8 cellular contexts compared by ENCODE assay signal in the genomic region with DNA sequence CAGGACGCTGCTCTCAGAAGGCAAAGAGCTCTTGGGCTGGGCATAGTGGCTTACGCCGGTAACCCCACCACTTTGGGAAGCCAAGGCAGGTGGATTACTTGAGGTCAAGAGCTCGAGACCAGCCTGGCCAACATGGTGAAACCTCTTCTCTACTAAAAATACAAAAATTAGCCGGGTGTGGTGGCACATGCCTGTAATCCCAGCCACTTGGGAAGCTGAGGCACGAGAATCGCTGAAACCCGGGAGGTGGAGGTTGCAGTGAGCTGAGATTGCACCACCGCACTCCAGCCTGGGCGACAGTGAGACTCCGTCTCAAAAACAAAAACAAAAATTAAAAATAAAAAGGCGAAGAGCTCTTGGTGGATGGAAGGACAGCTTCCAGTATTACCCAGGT. TPM values are rescaled to one million over a fixed set of nuclear protein-coding genes. Genes with fewer than 3 reads are reported as not detected.
DNase-seq lines count a peak whose midpoint lies in the region; ATAC-seq and TF ChIP-seq lines count a peak whose summit lies in the region.
"Not testable (repeated sequence)": the region's sequence is repeated elsewhere in the genome, so short reads cannot be mapped to it uniquely, and the experiment has no call there.

No MANE protein-coding gene starts in this region.

- not testable (repeated sequence) for H3K36me3 Mint-ChIP-seq in activated CD8-positive, alpha-beta T cell treated with anti-CD3 and anti-CD28 coated beads, Interleukin-2, amount 10 ng/mL, durations not matched to agents 7 days and 5 days (ENCODE audit: low read depth)

- TF ChIP-seq CTCF in GM06990 (IDR thresholded peaks at IDR 0.05; ENCODE audit: insufficient read depth, low read length, poor library complexity, severe bottlenecking); mammary epithelial cell (conservative IDR thresholded peaks at IDR 0.05 in 1 of 2, IDR thresholded peaks at IDR 0.05 in 1 of 2; ENCODE audit: extremely low read depth in 1 of 2, insufficient read depth in 1 of 2, low read depth in 1 of 2, low read length in 2 of 2); gastroesophageal sphincter (IDR thresholded peaks at IDR 0.05); upper lobe of right lung (IDR thresholded peaks at IDR 0.05): not testable (repeated sequence)

- H3K9me3 Mint-ChIP-seq in activated CD8-positive, alpha-beta T cell treated with anti-CD3 and anti-CD28 coated beads, Interleukin-2, amount 10 ng/mL, durations not matched to agents 7 days and 5 days (ENCODE audit: insufficient read depth) = not testable (repeated sequence)

- H3K27ac ChIP-seq in mammary epithelial cell (ENCODE audit: insufficient read depth, low read depth, low read length); mesodermal cell (ENCODE audit: low read depth, low read length, severe bottlenecking): not testable (repeated sequence)
- peak overlapping the region; percentile 75 to 88 (median 78) for H3K27ac ChIP-seq in gastroesophageal sphincter
- H3K27ac ChIP-seq in upper lobe of right lung = peak overlapping the region; percentile 74

- CTCF ChIA-PET in activated CD8-positive, alpha-beta T cell treated with anti-CD3 and anti-CD28 coated beads, Interleukin-2, amount 10 ng/mL, durations not matched to agents 7 days and 5 days (lab: Charles Lee) = interaction anchor here (0.9 to 3.3 kb wide), 17 partner anchors 9 to 136 kb away, joined by 3 to 27 read pairs (median 4); partner anchors contain the start of genes GRPEL1 and TADA2B
- CTCF ChIA-PET in mammary epithelial cell (lab: Charles Lee; ENCODE audit: low non-redundant PET) = not testable (repeated sequence)

- not testable (repeated sequence) for H3K9me3 ChIP-seq in NT2/D1 (ENCODE audit: insufficient read depth, low read length); mammary epithelial cell (replicated peaks; ENCODE audit: insufficient read depth, low read length); gastroesophageal sphincter; mesodermal cell (ENCODE audit: control insufficient read depth, low read length); upper lobe of right lung

- not testable (repeated sequence) for H3K27me3 ChIP-seq in GM06990 (replicated peaks; ENCODE audit: control insufficient read depth, insufficient read depth, low read length); mammary epithelial cell (ENCODE audit: insufficient read depth, low read length); gastroesophageal sphincter; upper lobe of right lung
- H3K27me3 ChIP-seq in NT2/D1 (ENCODE audit: insufficient read depth, insufficient read length) = peaks cover 26% of the 10 kb centered on the region

- H3K4me2 ChIP-seq in mammary epithelial cell (ENCODE audit: insufficient read depth, low read depth, low read length) = peak overlapping the region; percentile 96

- peaks cover 15% of the 10 kb centered on the region for H3K4me1 ChIP-seq in NT2/D1 (ENCODE audit: insufficient read depth, insufficient read length)
- not testable (repeated sequence) for H3K4me1 ChIP-seq in mammary epithelial cell (ENCODE audit: insufficient read depth, low read length); mesodermal cell (ENCODE audit: control insufficient read depth, insufficient read depth, low read length, poor library complexity, severe bottlenecking)
- peaks cover 0 to 34% (median 12%) of the 10 kb centered on the region in 3 donors for H3K4me1 ChIP-seq in gastroesophageal sphincter
- H3K4me1 ChIP-seq in upper lobe of right lung = peaks cover 21% of the 10 kb centered on the region

- H3K4me3 ChIP-seq in GM06990 (replicated peaks; ENCODE audit: low read depth, low read length) = peak overlapping the region; percentile 68
- peak overlapping the region; percentile 65 for H3K4me3 ChIP-seq in NT2/D1 (ENCODE audit: insufficient read length, low read depth)
- peak overlapping the region; percentile 52 to 80 (median 65) for H3K4me3 ChIP-seq in mammary epithelial cell (replicated peaks in 1 of 3; ENCODE audit: insufficient read depth in 1 of 3, low read depth in 2 of 3, low read length in 3 of 3)
- peak overlapping the region; percentile 56 to 62 for H3K4me3 ChIP-seq in gastroesophageal sphincter
- peak overlapping the region; percentile 55 for H3K4me3 ChIP-seq in mesodermal cell (ENCODE audit: extremely low read depth, insufficient read depth, low read length, poor library complexity, severe bottlenecking)
- H3K4me3 ChIP-seq in upper lobe of right lung = peak overlapping the region; percentile 72

- H3K4me1 Mint-ChIP-seq in activated CD8-positive, alpha-beta T cell treated with anti-CD3 and anti-CD28 coated beads, Interleukin-2, amount 10 ng/mL, durations not matched to agents 7 days and 5 days (ENCODE audit: low read depth) = peaks cover 18% of the 10 kb centered on the region

- peak; percentile 3 for ATAC-seq in activated CD8-positive, alpha-beta T cell treated with anti-CD3 and anti-CD28 coated beads, Interleukin-2, amount 10 ng/mL, durations not matched to agents 7 days and 5 days
- not testable (repeated sequence) for ATAC-seq in gastroesophageal sphincter, upper lobe of right lung
- ATAC-seq in sciatic nerve = peak; percentile 1

- in situ Hi-C loops in mammary epithelial cell (cut with MboI; ENCODE audit: low sequenced_read_pairs in 2 of 2) = not testable (repeated sequence)

- H4K20me1 ChIP-seq in mammary epithelial cell (ENCODE audit: insufficient read depth, low read length) = not testable (repeated sequence)

- intact Hi-C loops in mammary epithelial cell (cut with micrococcal nuclease) = loop anchor here (2.0 kb wide), 1 partner anchor 84 kb away; no protein-coding TSS in a partner anchor
- intact Hi-C loops in sciatic nerve (cut with DNase I); upper lobe of right lung (cut with DNase I): not testable (repeated sequence)

- not testable (repeated sequence) for H3K27me3 Mint-ChIP-seq in activated CD8-positive, alpha-beta T cell treated with anti-CD3 and anti-CD28 coated beads, Interleukin-2, amount 10 ng/mL, durations not matched to agents 7 days and 5 days (ENCODE audit: low read depth)

- DNase-seq in GM06990 (ENCODE audit: extremely low read depth, insufficient read length); NT2/D1 (ENCODE audit: low read depth, low spot score); activated CD8-positive, alpha-beta T cell treated with anti-CD3 and anti-CD28 coated beads, Interleukin-2, amount 10 ng/mL, durations not matched to agents 7 days and 5 days; mammary epithelial cell; sciatic nerve (ENCODE audit: low spot score); upper lobe of right lung: not testable (repeated sequence)

- not testable (repeated sequence) for TF ChIP-seq POLR2A in gastroesophageal sphincter (IDR thresholded peaks at IDR 0.05)

- 71% methylated on average over 11 of the region's 12 CpGs for WGBS in mammary epithelial cell (ENCODE audit: low coverage, missing lambda C conversion rate)
- 56 to 77% methylated on average over 2 to 12 of the region's 12 CpGs for WGBS in gastroesophageal sphincter (ENCODE audit: low coverage in 1 of 2), 2 donors
- WGBS in mesodermal cell (ENCODE audit: insufficient coverage in 2 of 2), 2 experiments = 75 to 86% methylated on average over 9 of the region's 12 CpGs

- peak overlapping the region; percentile 99 for H2AFZ ChIP-seq in mammary epithelial cell (ENCODE audit: low read depth, low read length)

- peak overlapping the region; percentile 79 for H3K4me3 Mint-ChIP-seq in activated CD8-positive, alpha-beta T cell treated with anti-CD3 and anti-CD28 coated beads, Interleukin-2, amount 10 ng/mL, durations not matched to agents 7 days and 5 days

- dilution Hi-C loops in mammary epithelial cell (cut with HindIII; ENCODE audit: low sequenced_read_pairs) = not testable (repeated sequence)

- not testable (repeated sequence) for TF ChIP-seq EP300 in gastroesophageal sphincter (IDR thresholded peaks at IDR 0.05)

- BruUV-seq in mammary epithelial cell (replicated peaks; lab: Mats Ljungman, UMichigan) = not testable (repeated sequence)

- H3K79me2 ChIP-seq in mammary epithelial cell (ENCODE audit: insufficient read depth, low read length) = not testable (repeated sequence)

- H3K27ac Mint-ChIP-seq in activated CD8-positive, alpha-beta T cell treated with anti-CD3 and anti-CD28 coated beads, Interleukin-2, amount 10 ng/mL, durations not matched to agents 7 days and 5 days = peak overlapping the region; percentile 78

- not testable (repeated sequence) for H3K36me3 ChIP-seq in GM06990 (ENCODE audit: control insufficient read depth, insufficient read depth, low read length); NT2/D1 (ENCODE audit: insufficient read depth, insufficient read length, low read length); mammary epithelial cell (ENCODE audit: insufficient read depth, low read length); gastroesophageal sphincter; mesodermal cell (ENCODE audit: control insufficient read depth, insufficient read depth, low read length); upper lobe of right lung

- POLR2A ChIA-PET in activated CD8-positive, alpha-beta T cell treated with anti-CD3 and anti-CD28 coated beads, Interleukin-2, amount 10 ng/mL, durations not matched to agents 7 days and 5 days (lab: Charles Lee) = interaction anchor here (1.0 kb wide), 1 partner anchor 35 kb away, joined by 7 read pairs; the partner anchor contains the start of gene GRPEL1

- H3K9ac ChIP-seq in NT2/D1 (ENCODE audit: insufficient read length, low read depth) (peak overlapping the region; percentile 67), mammary epithelial cell (ENCODE audit: insufficient read depth, low read length) (peak overlapping the region; percentile 40)

RNA-seq across cellular contexts. Expression of gene GRPEL1, which starts 34.6 kb away (rescaled TPM):
- 10 to 100 TPM; 43.1 to 49.4 TPM for total RNA-seq in activated CD8-positive, alpha-beta T cell treated with anti-CD3 and anti-CD28 coated beads, Interleukin-2, amount 10 ng/mL, durations not matched to agents 7 days and 5 days
- total RNA-seq in mammary epithelial cell (10 to 100 TPM; 18.5 to 66.1 TPM), gastroesophageal sphincter (10 to 100 TPM; 14.0 to 32.8 (median 23.9) TPM), sciatic nerve (20.6 TPM), upper lobe of right lung (27.8 TPM)
- polyA plus RNA-seq in mammary epithelial cell = 60.2 TPM
- polyA minus RNA-seq in mammary epithelial cell = 77.2 TPM
- polyA plus RNA-seq in mesodermal cell (2013, experiment 1 of 2) = 24.7 TPM
- polyA plus RNA-seq in mesodermal cell (2013, experiment 2 of 2) = 21.8 TPM

RNA-seq across cellular contexts. Expression of gene TADA2B, which starts 59.3 kb away (rescaled TPM):
- 10 to 100 TPM; 16.6 to 16.8 TPM for total RNA-seq in activated CD8-positive, alpha-beta T cell treated with anti-CD3 and anti-CD28 coated beads, Interleukin-2, amount 10 ng/mL, durations not matched to agents 7 days and 5 days
- 10 to 100 TPM; 13.3 to 17.2 TPM for total RNA-seq in mammary epithelial cell
- polyA plus RNA-seq in mammary epithelial cell = 6.7 TPM
- 9.5 TPM for polyA minus RNA-seq in mammary epithelial cell
- 10 to 100 TPM; 20.5 to 37.3 (median 28.1) TPM for total RNA-seq in gastroesophageal sphincter
- polyA plus RNA-seq in mesodermal cell (2013, experiment 1 of 2) = 11.6 TPM
- polyA plus RNA-seq in mesodermal cell (2013, experiment 2 of 2) = 11.5 TPM
- 14.8 TPM for total RNA-seq in sciatic nerve
- total RNA-seq in upper lobe of right lung = 23.2 TPM
